ENCODE assay signal across 1 cellular context in the genomic region with DNA sequence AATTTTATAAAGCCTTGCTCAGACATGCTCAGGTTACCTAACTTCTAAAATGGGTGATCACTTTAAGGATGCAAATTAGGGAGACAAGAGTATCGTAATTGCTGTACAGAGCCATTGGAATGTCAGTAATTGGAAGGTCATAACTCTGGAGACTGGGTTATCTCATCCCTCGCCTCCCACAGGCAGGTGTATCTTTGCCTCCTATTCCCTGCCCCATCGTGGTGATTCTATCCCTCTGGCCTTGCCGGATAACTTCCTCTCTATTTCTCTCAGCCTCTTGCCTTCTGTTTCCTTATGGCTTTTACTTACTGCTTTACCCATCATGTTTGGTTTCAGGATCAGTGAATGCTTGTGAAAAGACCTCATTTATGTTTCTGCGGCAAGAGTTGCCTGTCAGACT.
A peak's percentile ranks its signal among the peaks of the same experiment; 100 is the strongest.
TF ChIP-seq lines count a peak whose summit lies in the region.

No MANE protein-coding gene starts in this region.

TF ChIP-seq in HepG2, 621 proteins besides CTCF, POLR2A, EP300 and RAD21:
- TF ChIP-seq, protein P1, sequence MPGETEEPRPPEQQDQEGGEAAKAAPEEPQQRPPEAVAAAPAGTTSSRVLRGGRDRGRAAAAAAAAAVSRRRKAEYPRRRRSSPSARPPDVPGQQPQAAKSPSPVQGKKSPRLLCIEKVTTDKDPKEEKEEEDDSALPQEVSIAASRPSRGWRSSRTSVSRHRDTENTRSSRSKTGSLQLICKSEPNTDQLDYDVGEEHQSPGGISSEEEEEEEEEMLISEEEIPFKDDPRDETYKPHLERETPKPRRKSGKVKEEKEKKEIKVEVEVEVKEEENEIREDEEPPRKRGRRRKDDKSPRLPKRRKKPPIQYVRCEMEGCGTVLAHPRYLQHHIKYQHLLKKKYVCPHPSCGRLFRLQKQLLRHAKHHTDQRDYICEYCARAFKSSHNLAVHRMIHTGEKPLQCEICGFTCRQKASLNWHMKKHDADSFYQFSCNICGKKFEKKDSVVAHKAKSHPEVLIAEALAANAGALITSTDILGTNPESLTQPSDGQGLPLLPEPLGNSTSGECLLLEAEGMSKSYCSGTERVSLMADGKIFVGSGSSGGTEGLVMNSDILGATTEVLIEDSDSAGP (CRISPR knock-in tag; IDR thresholded peaks at IDR 0.05; ENCODE audit: borderline replicate concordance): no peak
- TF ChIP-seq RBFOX2 (IDR thresholded peaks at IDR 0.05; ENCODE audit: low read depth, low read length) (peak; percentile 32; the same call in 1 of the 2 replicates), TEAD3 (CRISPR knock-in tag; optimal IDR thresholded peaks at IDR 0.05; ENCODE audit: borderline replicate concordance) (peak; percentile 13)
- TF ChIP-seq, protein P2, sequence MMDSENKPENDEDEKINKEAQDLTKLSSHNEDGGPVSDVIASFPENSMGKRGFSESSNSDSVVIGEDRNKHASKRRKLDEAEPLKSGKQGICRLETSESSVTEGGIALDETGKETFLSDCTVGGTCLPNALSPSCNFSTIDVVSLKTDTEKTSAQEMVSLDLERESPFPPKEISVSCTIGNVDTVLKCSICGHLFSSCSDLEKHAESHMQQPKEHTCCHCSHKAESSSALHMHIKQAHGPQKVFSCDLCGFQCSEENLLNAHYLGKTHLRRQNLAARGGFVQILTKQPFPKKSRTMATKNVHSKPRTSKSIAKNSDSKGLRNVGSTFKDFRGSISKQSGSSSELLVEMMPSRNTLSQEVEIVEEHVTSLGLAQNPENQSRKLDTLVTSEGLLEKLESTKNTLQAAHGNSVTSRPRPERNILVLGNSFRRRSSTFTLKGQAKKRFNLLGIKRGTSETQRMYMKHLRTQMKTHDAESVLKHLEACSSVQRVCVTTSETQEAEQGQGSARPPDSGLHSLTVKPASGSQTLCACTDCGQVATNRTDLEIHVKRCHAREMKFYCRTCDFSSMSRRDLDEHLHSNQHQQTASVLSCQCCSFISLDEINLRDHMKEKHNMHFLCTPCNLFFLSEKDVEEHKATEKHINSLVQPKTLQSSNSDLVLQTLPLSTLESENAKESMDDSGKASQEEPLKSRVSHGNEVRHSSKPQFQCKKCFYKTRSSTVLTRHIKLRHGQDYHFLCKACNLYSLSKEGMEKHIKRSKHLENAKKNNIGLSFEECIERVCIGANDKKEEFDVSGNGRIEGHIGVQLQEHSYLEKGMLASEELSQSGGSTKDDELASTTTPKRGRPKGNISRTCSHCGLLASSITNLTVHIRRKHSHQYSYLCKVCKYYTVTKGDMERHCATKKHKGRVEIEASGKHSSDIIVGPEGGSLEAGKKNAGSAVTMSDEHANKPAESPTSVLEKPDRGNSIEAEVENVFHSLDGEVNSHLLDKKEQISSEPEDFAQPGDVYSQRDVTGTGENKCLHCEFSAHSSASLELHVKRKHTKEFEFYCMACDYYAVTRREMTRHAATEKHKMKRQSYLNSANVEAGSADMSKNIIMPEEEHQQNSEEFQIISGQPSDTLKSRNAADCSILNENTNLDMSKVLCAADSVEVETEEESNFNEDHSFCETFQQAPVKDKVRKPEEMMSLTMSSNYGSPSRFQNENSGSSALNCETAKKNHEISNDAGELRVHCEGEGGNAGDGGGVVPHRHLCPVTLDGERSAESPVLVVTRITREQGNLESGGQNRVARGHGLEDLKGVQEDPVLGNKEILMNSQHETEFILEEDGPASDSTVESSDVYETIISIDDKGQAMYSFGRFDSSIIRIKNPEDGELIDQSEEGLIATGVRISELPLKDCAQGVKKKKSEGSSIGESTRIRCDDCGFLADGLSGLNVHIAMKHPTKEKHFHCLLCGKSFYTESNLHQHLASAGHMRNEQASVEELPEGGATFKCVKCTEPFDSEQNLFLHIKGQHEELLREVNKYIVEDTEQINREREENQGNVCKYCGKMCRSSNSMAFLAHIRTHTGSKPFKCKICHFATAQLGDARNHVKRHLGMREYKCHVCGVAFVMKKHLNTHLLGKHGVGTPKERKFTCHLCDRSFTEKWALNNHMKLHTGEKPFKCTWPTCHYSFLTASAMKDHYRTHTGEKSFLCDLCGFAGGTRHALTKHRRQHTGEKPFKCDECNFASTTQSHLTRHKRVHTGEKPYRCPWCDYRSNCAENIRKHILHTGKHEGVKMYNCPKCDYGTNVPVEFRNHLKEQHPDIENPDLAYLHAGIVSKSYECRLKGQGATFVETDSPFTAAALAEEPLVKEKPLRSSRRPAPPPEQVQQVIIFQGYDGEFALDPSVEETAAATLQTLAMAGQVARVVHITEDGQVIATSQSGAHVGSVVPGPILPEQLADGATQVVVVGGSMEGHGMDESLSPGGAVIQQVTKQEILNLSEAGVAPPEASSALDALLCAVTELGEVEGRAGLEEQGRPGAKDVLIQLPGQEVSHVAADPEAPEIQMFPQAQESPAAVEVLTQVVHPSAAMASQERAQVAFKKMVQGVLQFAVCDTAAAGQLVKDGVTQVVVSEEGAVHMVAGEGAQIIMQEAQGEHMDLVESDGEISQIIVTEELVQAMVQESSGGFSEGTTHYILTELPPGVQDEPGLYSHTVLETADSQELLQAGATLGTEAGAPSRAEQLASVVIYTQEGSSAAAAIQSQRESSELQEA (CRISPR knock-in tag; IDR thresholded peaks at IDR 0.05; ENCODE audit: not compliant biosample characterization): no peak
TF ChIP-seq in HepG2: peak in this region for 2.
